In the genomic region with DNA sequence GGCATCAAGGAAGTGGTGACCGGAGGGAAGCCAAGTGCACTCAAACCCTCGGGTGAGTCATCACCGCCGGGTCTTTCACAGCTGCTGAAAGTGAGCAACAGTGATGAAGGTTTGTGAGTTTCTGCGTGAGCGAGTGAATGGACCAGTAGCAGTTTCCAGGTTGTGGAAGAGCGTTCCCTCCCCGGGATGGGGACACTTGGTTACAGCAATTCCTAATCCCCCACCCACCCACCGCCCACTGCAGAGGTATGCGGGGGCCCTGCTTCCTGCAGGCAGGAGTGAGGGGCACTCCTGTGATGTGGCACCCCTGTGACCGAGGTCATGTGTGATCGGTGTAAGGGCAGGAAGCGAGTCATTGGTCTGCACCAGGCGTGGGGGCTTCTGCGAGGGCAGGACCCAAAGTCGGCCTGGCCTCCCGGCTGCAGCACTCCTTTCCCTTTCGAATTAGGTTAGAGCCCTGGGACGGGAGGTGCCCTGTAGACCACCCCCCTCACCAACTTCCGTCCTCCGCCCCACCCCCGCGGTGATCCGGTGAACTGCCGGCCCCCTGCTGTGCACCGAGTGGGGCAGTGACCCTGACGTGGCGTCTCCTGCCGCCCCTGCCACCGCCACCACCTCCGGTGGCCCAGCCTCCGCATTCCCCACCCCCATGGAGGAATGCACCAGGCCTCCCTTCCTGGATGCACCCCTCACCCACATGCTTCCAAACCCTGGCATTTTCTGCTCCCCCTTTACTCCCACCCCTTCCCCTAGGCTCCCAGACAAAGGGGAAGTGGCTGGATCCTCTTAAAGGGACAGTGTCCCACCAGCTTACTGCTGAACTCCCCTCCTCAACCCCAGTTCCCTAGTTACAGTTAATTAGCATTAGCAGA, we compare ENCODE assay signal across 1 cellular context.
TF ChIP-seq lines count a peak whose summit lies in the region.

No MANE protein-coding gene starts in this region.

TF ChIP-seq in HCT116, 20 proteins besides CTCF, POLR2A, EP300 and RAD21 (continued from another document):
- TF ChIP-seq, protein P1, sequence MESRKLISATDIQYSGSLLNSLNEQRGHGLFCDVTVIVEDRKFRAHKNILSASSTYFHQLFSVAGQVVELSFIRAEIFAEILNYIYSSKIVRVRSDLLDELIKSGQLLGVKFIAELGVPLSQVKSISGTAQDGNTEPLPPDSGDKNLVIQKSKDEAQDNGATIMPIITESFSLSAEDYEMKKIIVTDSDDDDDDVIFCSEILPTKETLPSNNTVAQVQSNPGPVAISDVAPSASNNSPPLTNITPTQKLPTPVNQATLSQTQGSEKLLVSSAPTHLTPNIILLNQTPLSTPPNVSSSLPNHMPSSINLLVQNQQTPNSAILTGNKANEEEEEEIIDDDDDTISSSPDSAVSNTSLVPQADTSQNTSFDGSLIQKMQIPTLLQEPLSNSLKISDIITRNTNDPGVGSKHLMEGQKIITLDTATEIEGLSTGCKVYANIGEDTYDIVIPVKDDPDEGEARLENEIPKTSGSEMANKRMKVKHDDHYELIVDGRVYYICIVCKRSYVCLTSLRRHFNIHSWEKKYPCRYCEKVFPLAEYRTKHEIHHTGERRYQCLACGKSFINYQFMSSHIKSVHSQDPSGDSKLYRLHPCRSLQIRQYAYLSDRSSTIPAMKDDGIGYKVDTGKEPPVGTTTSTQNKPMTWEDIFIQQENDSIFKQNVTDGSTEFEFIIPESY (IDR thresholded peaks at IDR 0.05; ENCODE audit: extremely low read depth, insufficient replicate concordance, low read length), result no peak
- peak; percentile 84 for TF ChIP-seq FOSL1 (IDR thresholded peaks at IDR 0.05; ENCODE audit: low read depth)
